In genomic region chr6:48563426-48563825, GRCh38 we compare ENCODE assay signal across 31 cellular contexts.
"Had no signal": no experiment of that assay in that cellular context is flagged by ENCODE, and none has a peak within 500 bp of the region (broad histone marks: within the 10 kb centered on the region; RNA-seq: fewer than 3 reads in every experiment).

No MANE protein-coding gene starts in this region.

- H3K4me1 Mint-ChIP-seq: activated T-helper 17 cell treated with anti-CD3 and anti-CD28 coated beads, Interleukin-2, amount 50 U/mL, for 72 hours; central memory CD8-positive, alpha-beta T cell; T-helper 17 cell had no signal

- H3K4me3 ChIP-seq: coronary artery, dorsolateral prefrontal cortex, esophagus muscularis mucosa, gastroesophageal sphincter, heart right ventricle had no signal

- DNase-seq: activated CD4-positive, alpha-beta T cell treated with anti-CD3 and anti-CD28 coated beads for 1 hour; activated CD4-positive, alpha-beta T cell treated with anti-CD3 and anti-CD28 coated beads for 48 hours; activated CD4-positive, alpha-beta T cell treated with anti-CD3 and anti-CD28 coated beads, Interleukin-2, amount 50 U/mL, for 1 hour; activated CD4-positive, alpha-beta T cell treated with anti-CD3 and anti-CD28 coated beads, Interleukin-2, amount 50 U/mL, for 48 hours; activated CD8-positive, alpha-beta memory T cell treated with anti-CD3 and anti-CD28 coated beads for 24 hours; activated CD8-positive, alpha-beta T cell treated with anti-CD3 and anti-CD28 coated beads for 36 hours; activated effector memory CD4-positive, alpha-beta T cell treated with Interleukin-2 at 50 U/mL for 16 hours; activated gamma-delta T cell treated with Interleukin-2 at 50 U/mL for 16 hours; activated naive CD4-positive, alpha-beta T cell treated with anti-CD3 and anti-CD28 coated beads, Interleukin-2, amount 50 U/mL, for 16 hours; activated naive CD4-positive, alpha-beta T cell treated with Interleukin-2 at 50 U/mL for 16 hours; activated T-cell treated with anti-CD3 and anti-CD28 coated beads, Interleukin-2, amount 50 U/mL, for 4 hours; amniotic stem cell; anterior cingulate cortex; brain microvascular endothelial cell; dorsolateral prefrontal cortex; effector memory CD4-positive, alpha-beta T cell; endodermal cell; erythroblast; foreskin keratinocyte; heart right ventricle; T-helper 1 cell; T-helper 17 cell; T1000 had no signal

- H3K9me3 ChIP-seq: esophagus muscularis mucosa, gastroesophageal sphincter, heart right ventricle had no signal

- H3K27ac ChIP-seq: brain microvascular endothelial cell, coronary artery, dorsolateral prefrontal cortex, esophagus muscularis mucosa, foreskin keratinocyte, gastroesophageal sphincter, heart right ventricle had no signal

- H3K9me3 Mint-ChIP-seq: dendritic cell treated with granulocyte-macrophage colony-stimulating factor and Interleukin-4, amounts not matched to agents 40 ng/mL and 50 ng/mL, for 4 days had no signal

- ATAC-seq: activated CD8-positive, alpha-beta T cell treated with anti-CD3 and anti-CD28 coated beads for 36 hours; activated T-cell treated with anti-CD3 and anti-CD28 coated beads, Interleukin-2, amount 50 U/mL, for 4 hours; activated T-helper 17 cell treated with anti-CD3 and anti-CD28 coated beads, Interleukin-2, amount 50 U/mL, for 72 hours; foreskin keratinocyte; gastroesophageal sphincter; heart right ventricle; T-helper 17 cell had no signal

- H3K4me1 ChIP-seq: esophagus muscularis mucosa, gastroesophageal sphincter, heart right ventricle had no signal

- H3K4me3 Mint-ChIP-seq: activated CD8-positive, alpha-beta T cell treated with anti-CD3 and anti-CD28 coated beads for 36 hours; activated naive CD8-positive, alpha-beta T cell; activated T-cell treated with anti-CD3 and anti-CD28 coated beads, Interleukin-2, amount 50 U/mL, for 4 hours; activated T-helper 17 cell treated with anti-CD3 and anti-CD28 coated beads, Interleukin-2, amount 50 U/mL, for 72 hours; central memory CD8-positive, alpha-beta T cell; dendritic cell treated with granulocyte-macrophage colony-stimulating factor and Interleukin-4, amounts not matched to agents 40 ng/mL and 50 ng/mL, for 4 days; endodermal cell; T-helper 17 cell; T-helper 2 cell treated with Interferon-gamma antibody and Interleukin-4, amounts not matched to agents 5 μg/mL and 100 μg/mL, for 36 hours had no signal

- H3K36me3 Mint-ChIP-seq: activated naive CD8-positive, alpha-beta T cell had no signal

- H3K27ac Mint-ChIP-seq: activated CD8-positive, alpha-beta T cell treated with anti-CD3 and anti-CD28 coated beads for 36 hours; activated naive CD8-positive, alpha-beta T cell; activated T-helper 17 cell treated with anti-CD3 and anti-CD28 coated beads, Interleukin-2, amount 50 U/mL, for 72 hours; dendritic cell treated with granulocyte-macrophage colony-stimulating factor and Interleukin-4, amounts not matched to agents 40 ng/mL and 50 ng/mL, for 4 days; endodermal cell; T-helper 17 cell; T-helper 2 cell treated with Interferon-gamma antibody and Interleukin-4, amounts not matched to agents 5 μg/mL and 100 μg/mL, for 36 hours had no signal

- H3K36me3 ChIP-seq: brain microvascular endothelial cell, esophagus muscularis mucosa, gastroesophageal sphincter, heart right ventricle had no signal

- H3K27me3 ChIP-seq: brain microvascular endothelial cell, dorsolateral prefrontal cortex, esophagus muscularis mucosa, gastroesophageal sphincter, heart right ventricle had no signal

- H3K27me3 Mint-ChIP-seq: activated CD8-positive, alpha-beta T cell treated with anti-CD3 and anti-CD28 coated beads for 36 hours; activated naive CD8-positive, alpha-beta T cell; activated T-helper 17 cell treated with anti-CD3 and anti-CD28 coated beads, Interleukin-2, amount 50 U/mL, for 72 hours; central memory CD8-positive, alpha-beta T cell; dendritic cell treated with granulocyte-macrophage colony-stimulating factor and Interleukin-4, amounts not matched to agents 40 ng/mL and 50 ng/mL, for 4 days; T-helper 17 cell had no signal
